8 cellular contexts compared by ENCODE assay signal in the genomic region with DNA sequence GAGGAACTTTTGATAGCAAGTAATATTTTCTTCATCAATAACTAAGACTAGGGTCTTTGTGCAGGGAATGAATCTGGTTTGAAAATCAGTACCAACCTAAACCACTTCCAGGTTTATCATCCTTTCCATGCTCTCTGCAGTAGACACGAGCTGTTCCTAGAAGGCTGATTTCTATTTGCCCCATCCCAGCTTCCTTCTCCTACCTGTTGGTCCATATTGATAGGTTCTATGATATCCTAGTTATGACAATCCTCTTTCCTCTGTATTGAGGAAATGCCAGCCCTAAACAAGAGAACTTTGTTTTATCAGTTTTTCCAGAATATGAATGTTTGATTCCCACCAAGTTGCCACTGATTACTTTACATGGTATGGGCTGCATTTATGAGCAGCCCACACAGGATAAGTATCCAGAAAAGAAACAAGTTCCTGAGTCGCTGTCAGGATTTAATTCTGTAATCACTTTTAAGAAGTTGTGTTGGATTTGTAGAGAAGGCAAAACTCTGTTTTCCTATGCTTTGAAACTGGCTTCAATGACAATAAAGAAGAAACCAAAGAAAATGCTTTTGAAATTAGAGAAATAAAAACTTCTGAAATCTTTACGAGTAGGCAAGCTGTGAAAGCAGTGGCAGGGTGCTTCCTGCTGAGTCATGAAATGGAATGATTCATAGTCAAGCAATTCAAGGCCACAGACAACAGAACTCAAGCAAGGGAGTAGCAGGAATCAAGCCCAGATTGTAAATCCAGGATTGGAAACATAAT.
A peak's percentile ranks its signal among the peaks of the same experiment; 100 is the strongest.
DNase-seq lines count a peak whose midpoint lies in the region; ATAC-seq and TF ChIP-seq lines count a peak whose summit lies in the region.

No MANE protein-coding gene starts in this region.

- H3K9ac ChIP-seq in Loucy (ENCODE audit: low read depth, low read length, poor library complexity, severe bottlenecking): no peak overlapping the region

- no peaks in the 10 kb centered on the region for H4K20me1 ChIP-seq in Loucy (ENCODE audit: insufficient read depth, low read length, poor library complexity, severe bottlenecking)

- H3K27me3 ChIP-seq in Loucy (ENCODE audit: insufficient read depth, low read length, poor library complexity, severe bottlenecking): no peaks in the 10 kb centered on the region

- no peaks in the 10 kb centered on the region for H3K36me3 ChIP-seq in Loucy (ENCODE audit: insufficient read depth, low read length)

- no peak overlapping the region for H2AFZ ChIP-seq in Loucy (ENCODE audit: low read length)

- ATAC-seq in GM21529 (IDR thresholded peaks at IDR 0.05; ENCODE audit: unreplicated experiment): peak; percentile 50

- peaks cover 27% of the 10 kb centered on the region for H3K4me1 ChIP-seq in Loucy (ENCODE audit: insufficient read depth, low read length, poor library complexity, severe bottlenecking)

- no peaks in the 10 kb centered on the region for H3K9me2 ChIP-seq in Loucy (replicated peaks; ENCODE audit: low read depth, low read length)

- peak; percentile 86 for DNase-seq in DMS53 (lab: John Stamatoyannopoulos, UW)
- DNase-seq in amniotic stem cell (lab: John Stamatoyannopoulos, UW): peak; percentile 75
- peak; percentile 66 for DNase-seq in hepatic stellate cell (ENCODE audit: low spot score)
- no peak for DNase-seq in SHP77 (lab: John Stamatoyannopoulos, UW)
- DNase-seq in NCI-H2196 (lab: John Stamatoyannopoulos, UW; ENCODE audit: unreplicated experiment): no peak

- H3K79me2 ChIP-seq in Loucy (ENCODE audit: insufficient read depth, low read length): no peaks in the 10 kb centered on the region

- H3K4me2 ChIP-seq in Loucy (ENCODE audit: low read depth, low read length, poor library complexity, severe bottlenecking): peak overlapping the region; percentile 66

- no peak for TF ChIP-seq CTCF in Loucy (conservative IDR thresholded peaks at IDR 0.05; ENCODE audit: low read length)

- no peaks in the 10 kb centered on the region for H3K9me3 ChIP-seq in Loucy (ENCODE audit: insufficient read depth, low read depth, low read length)

- no peaks in the 10 kb centered on the region for H3F3A ChIP-seq in Loucy (ENCODE audit: low read depth)

- H3K27ac ChIP-seq in skin epidermis: peak overlapping the region in 20 of 21 experiments; percentile 57 to 86 (median 80)

- H3K4me3 ChIP-seq in Loucy (ENCODE audit: low read length, poor library complexity, severe bottlenecking) (peak overlapping the region; percentile 53), skin epidermis (peak overlapping the region in 1 of 7 experiments; percentile 11)

Comparison
In these comparisons a context has a peak if more than half of its experiments do, and no peak if none do; other contexts are left out.
1. DNase-seq: peak in DMS53 (single experiment), amniotic stem cell (single experiment) and hepatic stellate cell (single experiment); none in SHP77 (0 of 2) and NCI-H2196 (single experiment).